ENCODE assay signal across 9 cellular contexts in the genomic region with DNA sequence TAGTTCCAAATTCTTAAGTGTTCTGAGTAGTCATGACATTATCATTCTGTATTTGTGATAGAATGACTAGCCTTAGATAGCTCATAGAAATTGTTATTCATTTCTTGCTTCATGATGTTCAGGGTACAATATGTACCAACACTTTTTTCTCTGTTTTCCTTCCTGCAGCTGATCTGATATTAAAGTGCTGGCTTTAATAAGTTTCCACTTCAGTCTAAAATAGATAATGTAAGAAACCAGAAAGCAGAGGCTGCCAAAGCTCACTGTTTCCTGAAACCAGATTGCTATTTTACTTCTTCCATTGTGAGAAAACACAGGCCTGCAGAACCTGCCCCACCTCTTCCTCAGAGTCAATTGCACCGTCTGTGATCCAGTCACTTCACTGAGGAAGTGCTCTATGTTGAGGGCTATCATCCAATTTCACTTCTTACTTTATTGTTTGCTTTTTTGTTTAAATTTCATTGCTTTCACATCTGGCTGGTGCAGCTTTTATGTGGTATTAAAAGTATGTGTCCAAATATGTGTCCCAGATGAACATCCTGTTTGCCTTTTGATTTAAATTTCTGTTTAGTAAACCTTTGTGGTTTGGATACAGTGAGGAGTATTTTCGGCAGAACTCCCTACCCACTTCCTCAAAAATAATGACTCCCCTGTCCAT.
A peak's percentile ranks its signal among the peaks of the same experiment; 100 is the strongest.
DNase-seq lines count a peak whose midpoint lies in the region; ATAC-seq and TF ChIP-seq lines count a peak whose summit lies in the region.
"Had no signal": no experiment of that assay in that cellular context is flagged by ENCODE, and none has a peak within 500 bp of the region (broad histone marks: within the 10 kb centered on the region; RNA-seq: fewer than 3 reads in every experiment).

No MANE protein-coding gene starts in this region.

- H3K4me1 Mint-ChIP-seq in CD4-positive, alpha-beta T cell (ENCODE audit: low read depth): no peaks in the 10 kb centered on the region

- no peaks in the 10 kb centered on the region for H3K79me2 ChIP-seq in OCI-LY3 (ENCODE audit: low read length)

- ATAC-seq in GM21576 (IDR thresholded peaks at IDR 0.05; ENCODE audit: unreplicated experiment): peak; percentile 69
- no peak for ATAC-seq in CD4-positive, alpha-beta T cell (ENCODE audit: poor library complexity)

- peaks cover 4% of the 10 kb centered on the region for H3K36me3 ChIP-seq in OCI-LY3 (replicated peaks; ENCODE audit: low read depth, low read length)
- no peaks in the 10 kb centered on the region for H3K36me3 ChIP-seq in rectal smooth muscle tissue (ENCODE audit: control insufficient read depth, insufficient read depth, low read length)
- H3K36me3 ChIP-seq: neutrophil had no signal

- H3K27me3 Mint-ChIP-seq in CD4-positive, alpha-beta T cell: no peaks in the 10 kb centered on the region

- no peaks in the 10 kb centered on the region for H4K20me1 ChIP-seq in OCI-LY3 (ENCODE audit: insufficient read depth, low read length)

- H2AFZ ChIP-seq in OCI-LY3 (ENCODE audit: low read depth, low read length): peak overlapping the region; percentile 82

- H3K4me1 ChIP-seq in OCI-LY3 (ENCODE audit: low read length) (peaks cover 11% of the 10 kb centered on the region), rectal smooth muscle tissue (ENCODE audit: control insufficient read depth, insufficient read depth, low read length) (peaks cover 12% of the 10 kb centered on the region)

- intact Hi-C loops in CD4-positive, alpha-beta T cell (cut with DNase I, micrococcal nuclease): no loop called here

- H3K4me3 ChIP-seq in OCI-LY3 (ENCODE audit: low read length): peak overlapping the region; percentile 29
- H3K4me3 ChIP-seq in fibroblast of the aortic adventitia (ENCODE audit: low read depth, low read length): no peak overlapping the region
- no peak overlapping the region for H3K4me3 ChIP-seq in rectal smooth muscle tissue (ENCODE audit: low read length)

- H3K27ac ChIP-seq in OCI-LY3 (ENCODE audit: low read length): peak overlapping the region; percentile 28
- H3K27ac ChIP-seq in rectal smooth muscle tissue (ENCODE audit: low read depth, low read length): peak overlapping the region; percentile 71
- no peak overlapping the region for H3K27ac ChIP-seq in CD4-positive, alpha-beta T cell (ENCODE audit: low read depth, low read length)
- H3K27ac ChIP-seq: neutrophil had no signal

- POLR2A ChIA-PET in CD4-positive, alpha-beta T cell (lab: Charles Lee): no interaction called here

- DNase-seq in fibroblast of the aortic adventitia (ENCODE audit: low read depth): peak; percentile 85
- no peak for DNase-seq in CD4-positive, alpha-beta T cell
- no peak for DNase-seq in NCI-H2107 (lab: John Stamatoyannopoulos, UW)
- DNase-seq in kidney tubule cell (ENCODE audit: low spot score): no peak
- DNase-seq in NCI-H510A treated with DMSO at 0.1 percent for 48 hours (lab: John Stamatoyannopoulos, UW): no peak

- no peaks in the 10 kb centered on the region for H3K9me3 Mint-ChIP-seq in CD4-positive, alpha-beta T cell

- H3K27ac Mint-ChIP-seq in CD4-positive, alpha-beta T cell: no peak overlapping the region

- H3K4me2 ChIP-seq in OCI-LY3 (ENCODE audit: low read length): peak overlapping the region; percentile 63

- 0 out of 2 replicates have a peak, but pooled peaks cover under 1% of the 10 kb centered on the region for H3K9me3 ChIP-seq in OCI-LY3 (ENCODE audit: insufficient read depth, low read length)
- no peaks in the 10 kb centered on the region for H3K9me3 ChIP-seq in CD4-positive, alpha-beta T cell (ENCODE audit: control insufficient read depth, low read length)
- H3K9me3 ChIP-seq: neutrophil had no signal

- TF ChIP-seq CTCF in OCI-LY3 (IDR thresholded peaks at IDR 0.05; ENCODE audit: low read depth, low read length): no peak
- no peak for TF ChIP-seq CTCF in fibroblast of the aortic adventitia (IDR thresholded peaks at IDR 0.05; ENCODE audit: insufficient read depth, low read length)
- TF ChIP-seq CTCF in CD4-positive, alpha-beta T cell (IDR thresholded peaks at IDR 0.05): no peak

- CTCF ChIA-PET in CD4-positive, alpha-beta T cell (lab: Charles Lee): no interaction called here

- H3K27me3 ChIP-seq in OCI-LY3 (ENCODE audit: low read depth, low read length) (no peaks in the 10 kb centered on the region), rectal smooth muscle tissue (ENCODE audit: control insufficient read depth, insufficient read depth, low read length) (no peaks in the 10 kb centered on the region)
- H3K27me3 ChIP-seq in CD4-positive, alpha-beta T cell (ENCODE audit: control insufficient read depth, insufficient read depth, low read length): no peaks in the 10 kb centered on the region
- H3K27me3 ChIP-seq: neutrophil had no signal

- no peak overlapping the region for H3K4me3 Mint-ChIP-seq in CD4-positive, alpha-beta T cell

- H3K9ac ChIP-seq in OCI-LY3 (ENCODE audit: low read length) (no peak overlapping the region), rectal smooth muscle tissue (ENCODE audit: low read length) (no peak overlapping the region)

- H3K36me3 Mint-ChIP-seq in CD4-positive, alpha-beta T cell (ENCODE audit: low read depth): no peaks in the 10 kb centered on the region
